Comparison of ENCODE assay signal across 8 cellular contexts in genomic region chr9:18473551-18474279, GRCh38. TPM values are rescaled to one million over a fixed set of nuclear protein-coding genes. Genes with fewer than 3 reads are reported as not detected.
DNase-seq lines count a peak whose midpoint lies in the region; ATAC-seq and TF ChIP-seq lines count a peak whose summit lies in the region.

Gene ADAMTSL1, plus strand, starts transcription at chr9:18474153. Its CDS starts 80 bp downstream, at chr9:18474233.

- H3K9me3 ChIP-seq in subcutaneous abdominal adipose tissue (ENCODE audit: control insufficient read depth in 5 of 5, low read length in 5 of 5) (peaks cover 0 to 11% (median 8%) of the 10 kb centered on the region in 5 donors), MM.1S (replicated peaks; ENCODE audit: insufficient read depth, low read length) (no peaks in the 10 kb centered on the region)

- H2AFZ ChIP-seq in MM.1S (ENCODE audit: low read length), result no peak within 1 kb of the TSS

- H3K4me2 ChIP-seq in MM.1S (ENCODE audit: low read depth, low read length), result no peak within 1 kb of the TSS

- H3K36me3 ChIP-seq in subcutaneous abdominal adipose tissue (ENCODE audit: control insufficient read depth in 5 of 5, insufficient read depth in 5 of 5, low read length in 5 of 5) (no peaks in the 10 kb centered on the region), MM.1S (replicated peaks; ENCODE audit: insufficient read depth, low read length) (no peaks in the 10 kb centered on the region)

- no peaks in the 10 kb centered on the region for H3K79me2 ChIP-seq in MM.1S (ENCODE audit: low read length)

- peaks cover 0 to 2% (median 0%) of the 10 kb centered on the region in 5 donors for H3K27me3 ChIP-seq in subcutaneous abdominal adipose tissue (ENCODE audit: control insufficient read depth in 5 of 5, insufficient read depth in 4 of 5, low read length in 5 of 5)
- no peaks in the 10 kb centered on the region for H3K27me3 ChIP-seq in MM.1S (replicated peaks; ENCODE audit: insufficient read depth, low read length)

- H3K4me3 ChIP-seq in subcutaneous abdominal adipose tissue (ENCODE audit: low read depth in 1 of 5, low read length in 5 of 5) (peak within 1 kb of the TSS in 4 of 5 donors; percentile 51 to 65 (median 58)), MM.1S (ENCODE audit: low read length) (no peak within 1 kb of the TSS)

- no peaks in the 10 kb centered on the region for H4K20me1 ChIP-seq in MM.1S (ENCODE audit: insufficient read depth, low read length)

- no peaks in the 10 kb centered on the region for H3K9me2 ChIP-seq in MM.1S (replicated peaks; ENCODE audit: insufficient read depth, low read length)

- H3K27ac ChIP-seq in caudate nucleus (ENCODE audit: low read depth, low read length) (no peak within 1 kb of the TSS), subcutaneous abdominal adipose tissue (ENCODE audit: low read depth, low read length) (peak within 1 kb of the TSS; percentile 28), MM.1S (ENCODE audit: low read length) (no peak within 1 kb of the TSS)

- ATAC-seq in GM21723 (IDR thresholded peaks at IDR 0.05; ENCODE audit: unreplicated experiment), result no peak

- DNase-seq in LHCN-M2 (ENCODE audit: low read depth), result peak; percentile 93
- DNase-seq in caudate nucleus (lab: John Stamatoyannopoulos, UW), result peak in 36 of 61 donors; percentile 3 to 53 (median 20)
- peak; percentile 79 for DNase-seq in iris pigment epithelial cell (ENCODE audit: low read depth)
- DNase-seq in MM.1S, result no peak
- DNase-seq in NK-92 (lab: John Stamatoyannopoulos, UW; ENCODE audit: unreplicated experiment), result no peak
- DNase-seq in T-helper 1 cell, result no peak

- no peaks in the 10 kb centered on the region for H3F3A ChIP-seq in MM.1S (ENCODE audit: insufficient read depth, low read length)

- TF ChIP-seq CTCF in MM.1S (IDR thresholded peaks at IDR 0.05; ENCODE audit: low read length), result no peak

- peaks cover 0 to 11% (median 3%) of the 10 kb centered on the region in 5 donors for H3K4me1 ChIP-seq in subcutaneous abdominal adipose tissue (ENCODE audit: control insufficient read depth in 5 of 5, insufficient read depth in 5 of 5, low read length in 5 of 5)
- H3K4me1 ChIP-seq in MM.1S (ENCODE audit: low read length), result no peaks in the 10 kb centered on the region

- H3K9ac ChIP-seq in subcutaneous abdominal adipose tissue (ENCODE audit: low read length in 5 of 5) (no peak within 1 kb of the TSS), MM.1S (ENCODE audit: low read length) (no peak within 1 kb of the TSS)

RNA-seq across cellular contexts. Expression of gene ADAMTSL1, which starts in this region (rescaled TPM):
- 74.5 and 85.1 TPM in 2 replicates for total RNA-seq in LHCN-M2 (2014; rRNA removed)
- polyA plus RNA-seq in LHCN-M2 (2012), result 61.3 TPM

Comparison
In these comparisons a context has a peak if more than half of its experiments do, and no peak if none do; other contexts are left out.
1. DNase-seq: peak in LHCN-M2 (single experiment), caudate nucleus (36 of 61) and iris pigment epithelial cell (single experiment); none in MM.1S (single experiment), NK-92 (single experiment) and T-helper 1 cell (0 of 5).